Comparison of ENCODE assay signal across 8 cellular contexts in the genomic region with DNA sequence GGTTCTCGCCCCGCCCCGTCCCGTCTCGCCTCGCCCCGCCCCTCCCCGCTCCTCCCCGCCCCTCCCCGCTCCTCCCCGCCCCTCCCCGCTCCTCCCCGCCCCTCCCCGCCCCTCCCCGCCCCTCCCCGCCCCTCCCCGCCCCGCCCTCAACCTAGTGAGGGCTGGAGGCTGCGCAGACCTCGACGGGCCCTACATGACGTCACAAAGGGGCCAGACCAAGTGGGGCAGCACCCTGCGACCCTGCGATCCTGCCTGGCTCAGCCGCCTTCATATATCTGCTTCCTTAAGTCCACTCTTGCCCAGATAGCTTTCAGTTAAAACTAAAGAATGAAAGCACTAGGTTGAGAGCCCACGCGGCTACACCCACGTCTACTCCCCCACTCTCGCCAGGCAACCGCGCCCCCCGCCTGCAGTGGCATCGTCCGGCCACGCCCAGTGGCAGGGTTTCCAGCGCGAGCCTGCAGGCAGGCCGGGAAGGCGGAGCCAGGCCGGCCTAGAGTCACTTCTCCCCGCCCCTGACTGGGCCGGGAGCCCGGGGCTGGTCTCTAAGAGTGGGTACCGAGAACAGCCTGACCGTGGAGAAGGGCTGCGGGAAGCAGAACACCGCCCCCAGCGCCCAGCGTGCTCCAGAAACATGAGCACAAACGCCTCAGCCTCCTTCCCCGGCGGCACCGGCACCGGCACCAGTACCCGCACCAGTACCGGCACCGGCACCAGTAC. TPM values are rescaled to one million over a fixed set of nuclear protein-coding genes. Genes with fewer than 3 reads are reported as not detected.
DNase-seq lines count a peak whose midpoint lies in the region; ATAC-seq, FAIRE-seq and TF ChIP-seq lines count a peak whose summit lies in the region.

No MANE protein-coding gene starts in this region.

- CTCF ChIA-PET in activated B cell treated with CpG ODN at 0.5 μM for 24 hours (lab: Charles Lee), result no interaction called here

- H3K4me3 ChIP-seq in cardiac fibroblast (replicated peaks in 1 of 2; ENCODE audit: low read depth in 2 of 2, low read length in 2 of 2), result peak overlapping the region; percentile 68 to 74
- H3K4me3 ChIP-seq in small intestine (ENCODE audit: low read depth in 1 of 2, low read length in 2 of 2), result peak overlapping the region; percentile 59 to 70

- peaks cover 2% of the 10 kb centered on the region for H3K27me3 Mint-ChIP-seq in activated B cell treated with CpG ODN at 0.5 μM for 24 hours

- H3K9me3 Mint-ChIP-seq in activated B cell treated with CpG ODN at 0.5 μM for 24 hours, result no peaks in the 10 kb centered on the region

- ATAC-seq in GM18858 (IDR thresholded peaks at IDR 0.05; ENCODE audit: unreplicated experiment) (peak; percentile 94), HG03097 (IDR thresholded peaks at IDR 0.05; ENCODE audit: low FRiP score, unreplicated experiment) (peak; percentile 90), activated B cell treated with CpG ODN at 0.5 μM for 24 hours (ENCODE audit: low read depth) (peak; percentile 95)

- H3K27ac ChIP-seq in small intestine (ENCODE audit: low read depth in 1 of 2, low read length in 1 of 2), result peak overlapping the region; percentile 79 to 94

- peaks cover 1% of the 10 kb centered on the region for H3K36me3 Mint-ChIP-seq in activated B cell treated with CpG ODN at 0.5 μM for 24 hours (ENCODE audit: low read depth)

- H3K27me3 ChIP-seq in small intestine (ENCODE audit: control insufficient read depth in 2 of 2, insufficient read depth in 2 of 2, low read length in 2 of 2), result no peaks in the 10 kb centered on the region

- TF ChIP-seq CTCF in activated B cell treated with CpG ODN at 0.5 μM for 24 hours (IDR thresholded peaks at IDR 0.05) (no peak), cardiac fibroblast (IDR thresholded peaks at IDR 0.05; ENCODE audit: low read depth, low read length) (peak; percentile 20)

- no peak for FAIRE-seq in small intestine (lab: Jason Lieb, UNC)

- peak overlapping the region; percentile 97 for H3K27ac Mint-ChIP-seq in activated B cell treated with CpG ODN at 0.5 μM for 24 hours

- WGBS in small intestine, 3 donors, result 1 to 27% (median 16%) methylated on average over 20 to 40 of the region's 57 CpGs

- no peaks in the 10 kb centered on the region for H3K36me3 ChIP-seq in small intestine (ENCODE audit: control insufficient read depth in 2 of 2, insufficient read depth in 2 of 2, low read length in 2 of 2)

- intact Hi-C loops in activated B cell treated with CpG ODN at 0.5 μM for 24 hours (cut with micrococcal nuclease), result loop anchor here (1.0 to 10.0 kb wide), 2 partner anchors 890 to 1731 kb away; partner anchors contain the start of genes CASK and FUNDC1

- POLR2A ChIA-PET in activated B cell treated with CpG ODN at 0.5 μM for 24 hours (lab: Charles Lee), result no interaction called here

- peaks cover 11% of the 10 kb centered on the region for H3K4me1 Mint-ChIP-seq in activated B cell treated with CpG ODN at 0.5 μM for 24 hours

- peak; percentile 63 for DNase-seq in 8988T
- DNase-seq in NCI-H2196 (lab: John Stamatoyannopoulos, UW; ENCODE audit: unreplicated experiment), result peak; percentile 82
- DNase-seq in activated B cell treated with CpG ODN at 0.5 μM for 24 hours, result peak; percentile 75
- DNase-seq in cardiac fibroblast (ENCODE audit: low read depth in 2 of 2), result peak; percentile 93 to 96
- DNase-seq in iPS-NIHi7 (ENCODE audit: extremely low spot score), result peak; percentile 97
- DNase-seq in small intestine, result peak; percentile 92

- H3K4me1 ChIP-seq in small intestine (ENCODE audit: control insufficient read depth in 2 of 2, insufficient read depth in 1 of 2, low read depth in 1 of 2, low read length in 1 of 2), result no peaks in the 10 kb centered on the region

- no peaks in the 10 kb centered on the region for H3K9me3 ChIP-seq in small intestine (ENCODE audit: control insufficient read depth, low read depth)

- H3K4me3 Mint-ChIP-seq in activated B cell treated with CpG ODN at 0.5 μM for 24 hours, result peak overlapping the region; percentile 93

RNA-seq across cellular contexts. Expression of gene MAOA, which starts 1.5 kb away (rescaled TPM):
- total RNA-seq in activated B cell treated with CpG ODN at 0.5 μM for 24 hours, result 0.18 TPM in 1 of 2 replicates, not detected in the other
- 100 to 1,000 TPM; 170 to 348 (median 180) TPM for polyA plus RNA-seq in small intestine

Comparison
In these comparisons a context has a peak if more than half of its experiments do, and no peak if none do; other contexts are left out.
1. Peak in every context shown above with its lines: DNase-seq, ATAC-seq, H3K4me3 ChIP-seq and H3K27ac ChIP-seq.